In the genomic region with DNA sequence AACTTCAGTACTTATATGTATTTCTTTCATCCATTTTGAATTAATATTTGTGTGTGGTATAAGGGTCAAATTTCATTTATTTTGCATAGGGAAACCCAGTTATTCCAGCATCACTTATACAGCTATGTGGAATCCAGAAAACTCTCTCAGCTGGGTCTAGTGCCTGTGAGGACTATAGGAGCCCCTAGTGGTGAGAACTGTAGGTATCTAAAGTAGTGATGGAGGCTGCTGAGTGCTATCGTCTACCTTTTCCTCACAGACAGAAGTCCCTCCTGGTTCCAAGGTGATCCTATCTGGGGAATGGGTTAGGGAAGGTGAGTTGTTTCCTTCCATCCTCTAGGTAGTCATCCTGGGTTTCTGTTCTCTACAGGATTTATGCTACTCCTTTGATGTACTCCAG, we compare ENCODE assay signal across 11 cellular contexts.
DNase-seq lines count a peak whose midpoint lies in the region; ATAC-seq, FAIRE-seq and TF ChIP-seq lines count a peak whose summit lies in the region.
"Had no signal": no experiment of that assay in that cellular context is flagged by ENCODE, and none has a peak within 500 bp of the region (broad histone marks: within the 10 kb centered on the region; RNA-seq: fewer than 3 reads in every experiment).

No MANE protein-coding gene starts in this region.

- no peak for FAIRE-seq in GM19239 (lab: Jason Lieb, UNC)
- FAIRE-seq: K562 had no signal

- H3K4me3 ChIP-seq in OCI-LY1 (ENCODE audit: low read depth, low read length, poor library complexity, severe bottlenecking) (no peak overlapping the region), fibroblast of villous mesenchyme (ENCODE audit: low read depth, low read length) (no peak overlapping the region)
- H3K4me3 ChIP-seq: K562, prostate gland had no signal

- peaks cover 2% of the 10 kb centered on the region for H3K9me3 Mint-ChIP-seq in activated CD8-positive, alpha-beta T cell treated with anti-CD3 and anti-CD28 coated beads for 36 hours

- no peaks in the 10 kb centered on the region for H3K27me3 Mint-ChIP-seq in activated CD8-positive, alpha-beta T cell treated with anti-CD3 and anti-CD28 coated beads for 36 hours

- H3K27me3 ChIP-seq in OCI-LY1 (ENCODE audit: insufficient read depth, low read length), result no peaks in the 10 kb centered on the region

- ATAC-seq in activated CD8-positive, alpha-beta T cell treated with anti-CD3 and anti-CD28 coated beads for 36 hours, result no peak
- ATAC-seq in GM21367 (IDR thresholded peaks at IDR 0.05; ENCODE audit: unreplicated experiment), result no peak
- ATAC-seq: K562 had no signal

- H3K36me3 ChIP-seq in OCI-LY1 (ENCODE audit: insufficient read depth, low read length), result no peaks in the 10 kb centered on the region
- H3K36me3 ChIP-seq: prostate gland had no signal

- no peaks in the 10 kb centered on the region for H3F3A ChIP-seq in OCI-LY1 (ENCODE audit: insufficient read depth, low read length)

- H3K4me1 Mint-ChIP-seq in activated CD8-positive, alpha-beta T cell treated with anti-CD3 and anti-CD28 coated beads for 36 hours (ENCODE audit: low read depth), result no peaks in the 10 kb centered on the region

- intact Hi-C loops in activated CD8-positive, alpha-beta T cell treated with anti-CD3 and anti-CD28 coated beads for 36 hours (cut with micrococcal nuclease), result no loop called here

- H3K79me2 ChIP-seq in OCI-LY1 (ENCODE audit: insufficient read depth, low read length), result no peaks in the 10 kb centered on the region

- no peaks in the 10 kb centered on the region for H3K36me3 Mint-ChIP-seq in activated CD8-positive, alpha-beta T cell treated with anti-CD3 and anti-CD28 coated beads for 36 hours (ENCODE audit: low read depth)

- no peak overlapping the region for H3K9ac ChIP-seq in OCI-LY1 (ENCODE audit: low read length)

- H2AFZ ChIP-seq in OCI-LY1 (ENCODE audit: low read length), result no peak overlapping the region

- no peaks in the 10 kb centered on the region for H3K9me2 ChIP-seq in OCI-LY1 (ENCODE audit: low read depth, low read length)

- CTCF ChIA-PET in activated CD8-positive, alpha-beta T cell treated with anti-CD3 and anti-CD28 coated beads for 36 hours (lab: Charles Lee), result interaction anchor here (1.3 kb wide), 1 partner anchor 13 kb away, joined by 3 read pairs; no protein-coding TSS in a partner anchor

- H3K27ac ChIP-seq in OCI-LY1 (ENCODE audit: low read depth, low read length, poor library complexity, severe bottlenecking), result no peak overlapping the region
- H3K27ac ChIP-seq: prostate gland had no signal

- no peaks in the 10 kb centered on the region for H3K4me1 ChIP-seq in OCI-LY1 (ENCODE audit: insufficient read depth, low read length, severe bottlenecking)
- H3K4me1 ChIP-seq: prostate gland had no signal

- POLR2A ChIA-PET in activated CD8-positive, alpha-beta T cell treated with anti-CD3 and anti-CD28 coated beads for 36 hours (lab: Charles Lee), result no interaction called here

- H3K4me2 ChIP-seq in OCI-LY1 (ENCODE audit: low read length), result no peak overlapping the region

- H3K27ac Mint-ChIP-seq in activated CD8-positive, alpha-beta T cell treated with anti-CD3 and anti-CD28 coated beads for 36 hours, result no peak overlapping the region

- no peaks in the 10 kb centered on the region for H4K20me1 ChIP-seq in OCI-LY1 (ENCODE audit: insufficient read depth, low read length)

- TF ChIP-seq CTCF in OCI-LY1 (IDR thresholded peaks at IDR 0.05; ENCODE audit: low read length) (peak; percentile 48), fibroblast of villous mesenchyme (IDR thresholded peaks at IDR 0.05; ENCODE audit: insufficient read depth, low read depth, low read length) (peak; percentile 32)
- no peak for TF ChIP-seq CTCF in activated CD8-positive, alpha-beta T cell treated with anti-CD3 and anti-CD28 coated beads for 36 hours (IDR thresholded peaks at IDR 0.05)

- H3K9me3 ChIP-seq in OCI-LY1 (ENCODE audit: low read length), result no peaks in the 10 kb centered on the region
- H3K9me3 ChIP-seq: prostate gland had no signal

- no peak overlapping the region for H3K4me3 Mint-ChIP-seq in activated CD8-positive, alpha-beta T cell treated with anti-CD3 and anti-CD28 coated beads for 36 hours

- DNase-seq in AG20443 (ENCODE audit: low spot score), result peak; percentile 19
- peak; percentile 2 for DNase-seq in GM19239 (ENCODE audit: insufficient read length, low spot score)
- no peak for DNase-seq in fibroblast of villous mesenchyme (ENCODE audit: low read depth)
- DNase-seq in activated CD8-positive, alpha-beta T cell treated with anti-CD3 and anti-CD28 coated beads for 36 hours, result no peak
- no peak for DNase-seq in globus pallidus (ENCODE audit: low spot score)
- no peak for DNase-seq in NCI-H1092 treated with DMSO at 0.1 percent for 48 hours (lab: John Stamatoyannopoulos, UW)
- DNase-seq: activated CD4-positive, alpha-beta T cell treated with anti-CD3 and anti-CD28 coated beads for 1 hour had no signal

Comparison
In these comparisons a context has a peak if more than half of its experiments do, and no peak if none do; other contexts are left out.
1. DNase-seq: peak in AG20443 (single experiment) and GM19239 (single experiment); none in fibroblast of villous mesenchyme (single experiment), activated CD8-positive, alpha-beta T cell treated with anti-CD3 and anti-CD28 coated beads for 36 hours (single experiment), globus pallidus (single experiment) and NCI-H1092 treated with DMSO at 0.1 percent for 48 hours (single experiment).